8 cellular contexts compared by ENCODE assay signal in the genomic region with DNA sequence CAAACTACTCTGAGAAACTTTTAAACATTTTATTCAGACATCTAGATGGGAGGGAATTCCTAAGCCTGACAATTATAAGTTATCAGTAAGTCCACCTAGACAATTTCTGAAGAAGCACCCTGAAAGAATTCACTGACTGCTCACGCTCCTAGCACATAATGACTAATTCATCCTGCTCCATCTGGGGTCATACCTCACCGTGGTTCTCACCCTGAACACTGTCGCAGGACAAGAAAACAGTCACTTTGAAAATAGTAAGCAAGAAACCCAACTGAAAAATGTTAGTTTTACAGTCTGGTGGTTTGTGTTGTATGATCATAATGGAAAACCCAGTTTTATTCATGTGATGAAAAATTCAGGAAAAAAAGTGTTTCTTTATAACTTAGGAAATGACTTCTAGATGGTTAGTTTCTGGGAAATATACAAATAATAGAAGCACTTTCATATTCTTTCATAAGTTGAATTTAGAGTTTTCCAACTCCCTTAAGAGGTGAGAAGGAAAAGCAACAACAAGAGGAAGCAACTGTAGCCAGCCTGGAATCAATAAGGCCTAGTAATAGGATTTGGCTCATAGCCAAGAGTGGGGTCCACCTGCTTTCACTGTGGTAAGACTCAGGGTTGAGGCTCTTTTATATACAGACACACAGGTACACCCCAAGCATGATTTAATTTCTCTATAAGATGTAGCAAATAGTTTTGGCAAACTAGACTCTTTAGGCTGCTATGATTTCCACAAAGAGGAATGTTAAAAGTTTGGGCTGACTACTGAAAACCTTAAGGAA.
DNase-seq lines count a peak whose midpoint lies in the region; ATAC-seq, FAIRE-seq and TF ChIP-seq lines count a peak whose summit lies in the region.

No MANE protein-coding gene starts in this region.

- no peaks in the 10 kb centered on the region for H3K36me3 ChIP-seq in brain microvascular endothelial cell (replicated peaks)
- H3K36me3 ChIP-seq in neural progenitor cell = no peaks in the 10 kb centered on the region

- no peaks in the 10 kb centered on the region for H3K79me2 ChIP-seq in neural progenitor cell (ENCODE audit: low read depth)

- intact Hi-C loops in Calu3 (cut with micrococcal nuclease; ENCODE audit: unreplicated experiment) = loop anchor here (2.0 to 5.0 kb wide), 2 partner anchors 18 to 36 kb away; no protein-coding TSS in a partner anchor

- H3K27ac ChIP-seq in brain microvascular endothelial cell = peak overlapping the region; percentile 66
- H3K27ac ChIP-seq in neural progenitor cell = no peak overlapping the region

- H3K4me3 Mint-ChIP-seq in Calu3 (ENCODE audit: low read depth, unreplicated experiment) = no peak overlapping the region
- no peak overlapping the region for H3K4me3 Mint-ChIP-seq in neural progenitor cell

- H3K27ac Mint-ChIP-seq in Calu3 (ENCODE audit: unreplicated experiment) (peak overlapping the region; percentile 75), neural progenitor cell (no peak overlapping the region)

- H3K4me1 Mint-ChIP-seq in Calu3 (ENCODE audit: low read depth, unreplicated experiment) (peaks cover 79% of the 10 kb centered on the region), neural progenitor cell (peaks cover 60% of the 10 kb centered on the region)

- in situ Hi-C loops in brain microvascular endothelial cell (cut with HindIII; ENCODE audit: low pct_ligation_motif_present, low sequenced_read_pairs) = no loop called here

- no peak for DNase-seq in Calu3
- DNase-seq in LHCN-M2 (ENCODE audit: low read depth) = peak; percentile 68
- peak; percentile 75 for DNase-seq in brain microvascular endothelial cell
- DNase-seq in iPS-NIHi7 (ENCODE audit: extremely low spot score) = no peak
- no peak for DNase-seq in H54 (ENCODE audit: insufficient read length, low spot score)
- no peak for DNase-seq in GM19238 (ENCODE audit: insufficient read length, low spot score)
- no peak for DNase-seq in neural progenitor cell (ENCODE audit: low spot score)

- H3K36me3 Mint-ChIP-seq in Calu3 (ENCODE audit: insufficient read depth, unreplicated experiment) (peaks cover 10% of the 10 kb centered on the region), neural progenitor cell (no peaks in the 10 kb centered on the region)

- no TSS peak for BruUV-seq in Calu3 (replicated peaks; lab: Mats Ljungman, UMichigan)

- H3K9me3 Mint-ChIP-seq in Calu3 (ENCODE audit: low read depth, unreplicated experiment) (no peaks in the 10 kb centered on the region), neural progenitor cell (peaks cover 2% of the 10 kb centered on the region)

- peaks cover 16% of the 10 kb centered on the region for H3K4me1 ChIP-seq in neural progenitor cell

- CTCF ChIA-PET in Calu3 (lab: Charles Lee) = no interaction called here

- no peak overlapping the region for H3K9ac ChIP-seq in neural progenitor cell

- no peaks in the 10 kb centered on the region for H4K20me1 ChIP-seq in neural progenitor cell (ENCODE audit: low read depth)

- H3K9me3 ChIP-seq in neural progenitor cell (ENCODE audit: low read depth) = no peaks in the 10 kb centered on the region

- no peak overlapping the region for H2AFZ ChIP-seq in neural progenitor cell (replicated peaks)

- TF ChIP-seq CTCF in Calu3 (IDR thresholded peaks at IDR 0.05; ENCODE audit: unreplicated experiment) (no peak), brain microvascular endothelial cell (IDR thresholded peaks at IDR 0.05; ENCODE audit: low read depth, low read length, missing control alignments) (no peak), neural progenitor cell (IDR thresholded peaks at IDR 0.05) (no peak)

- FAIRE-seq in H54 (lab: Jason Lieb, UNC) = no peak

- no peaks in the 10 kb centered on the region for H3K27me3 ChIP-seq in brain microvascular endothelial cell (replicated peaks)
- no peaks in the 10 kb centered on the region for H3K27me3 ChIP-seq in neural progenitor cell

- no peaks in the 10 kb centered on the region for H3K27me3 Mint-ChIP-seq in Calu3 (ENCODE audit: unreplicated experiment)
- no peaks in the 10 kb centered on the region for H3K27me3 Mint-ChIP-seq in neural progenitor cell (ENCODE audit: insufficient read depth, low read depth)

- H3F3A ChIP-seq in neural progenitor cell (ENCODE audit: low read depth) = peaks cover 13% of the 10 kb centered on the region

- no peak overlapping the region for H3K4me2 ChIP-seq in neural progenitor cell

- H3K4me3 ChIP-seq in brain microvascular endothelial cell (ENCODE audit: low read depth, low read length) (no peak overlapping the region), neural progenitor cell (no peak overlapping the region)

- peak; percentile 59 for ATAC-seq in GM21367 (IDR thresholded peaks at IDR 0.05; ENCODE audit: unreplicated experiment)

- no peak for TF ChIP-seq POLR2A in H54 (IDR thresholded peaks at IDR 0.05; ENCODE audit: low read depth, low read length)

Comparison
In these comparisons a context has a peak if more than half of its experiments do, and no peak if none do; other contexts are left out.
1. DNase-seq: peak in LHCN-M2 (single experiment) and brain microvascular endothelial cell (single experiment); none in Calu3 (single experiment), iPS-NIHi7 (single experiment), H54 (single experiment), GM19238 (single experiment) and neural progenitor cell (single experiment).